16 cellular contexts compared by ENCODE assay signal in the genomic region with DNA sequence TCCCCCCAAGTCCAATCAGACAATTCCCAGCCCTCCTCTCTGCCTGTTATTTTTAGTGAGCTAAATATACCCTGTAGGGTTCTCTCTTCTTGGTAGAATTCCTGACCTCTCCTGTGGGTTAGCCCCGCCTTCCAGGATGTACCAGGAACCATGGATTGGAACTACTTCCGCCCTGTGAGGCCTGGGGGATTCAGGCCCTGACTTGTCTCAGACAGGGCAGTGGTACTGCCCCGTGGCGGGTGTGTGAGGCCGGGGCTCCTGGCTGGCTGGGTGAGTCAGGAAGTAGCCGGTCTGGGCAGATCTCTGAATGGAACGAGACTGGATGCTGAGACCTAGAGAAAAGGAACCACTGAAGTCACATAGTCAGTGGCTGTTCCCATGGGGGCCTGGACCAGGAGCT. TPM values are rescaled to one million over a fixed set of nuclear protein-coding genes. Genes with fewer than 3 reads are reported as not detected.
DNase-seq lines count a peak whose midpoint lies in the region; ATAC-seq and TF ChIP-seq lines count a peak whose summit lies in the region.
"Had no signal": no experiment of that assay in that cellular context is flagged by ENCODE, and none has a peak within 500 bp of the region (broad histone marks: within the 10 kb centered on the region; RNA-seq: fewer than 3 reads in every experiment).

No MANE protein-coding gene starts in this region.

- WGBS in hepatocyte (ENCODE audit: low lambda C conversion rate, missing lambda C conversion rate): 87% methylated on average over 7 of the region's 7 CpGs

- H3K27me3 ChIP-seq in right atrium auricular region: no peaks in the 10 kb centered on the region
- H3K27me3 ChIP-seq in uterus: no peaks in the 10 kb centered on the region
- no peaks in the 10 kb centered on the region for H3K27me3 ChIP-seq in hepatocyte

- no peaks in the 10 kb centered on the region for H3K79me2 ChIP-seq in hepatocyte

- no peaks in the 10 kb centered on the region for H3K27me3 Mint-ChIP-seq in neural crest cell (ENCODE audit: low read depth)
- H3K27me3 Mint-ChIP-seq: CD4-positive, alpha-beta T cell had no signal

- H2AFZ ChIP-seq in hepatocyte: no peak overlapping the region

- H3K4me2 ChIP-seq in hepatocyte: no peak overlapping the region

- peak overlapping the region; percentile 8 for H3K27ac ChIP-seq in cingulate gyrus (ENCODE audit: low read depth, low read length)
- peak overlapping the region; percentile 63 to 70 for H3K27ac ChIP-seq in right atrium auricular region
- peak overlapping the region; percentile 35 to 52 for H3K27ac ChIP-seq in uterus
- H3K27ac ChIP-seq in hepatocyte: no peak overlapping the region

- peak; percentile 62 for DNase-seq in right atrium auricular region (ENCODE audit: low spot score)
- DNase-seq in neural crest cell (ENCODE audit: low read depth, low spot score): no peak
- DNase-seq in uterus: peak in 1 of 2 donors; percentile 42
- DNase-seq in T-helper 1 cell: no peak
- DNase-seq in hepatocyte (ENCODE audit: low spot score): no peak
- DNase-seq: activated CD4-positive, alpha-beta T cell treated with anti-CD3 and anti-CD28 coated beads for 1 hour; activated naive CD8-positive, alpha-beta T cell treated with anti-CD3 and anti-CD28 coated beads, Interleukin-2, amount 50 U/mL, for 24 hours; CD4-positive, alpha-beta T cell; effector CD4-positive, alpha-beta T cell; glutamatergic neuron; NCI-H2227 treated with DMSO at 0.1 percent for 48 hours; PC-3; T-cell had no signal

- peak overlapping the region; percentile 58 for H3K27ac Mint-ChIP-seq in neural crest cell (ENCODE audit: unreplicated experiment)
- H3K27ac Mint-ChIP-seq: activated naive CD8-positive, alpha-beta T cell treated with anti-CD3 and anti-CD28 coated beads, Interleukin-2, amount 50 U/mL, for 24 hours; CD4-positive, alpha-beta T cell; T-cell had no signal

- H3K36me3 ChIP-seq in right atrium auricular region (no peaks in the 10 kb centered on the region), uterus (no peaks in the 10 kb centered on the region), hepatocyte (replicated peaks; ENCODE audit: insufficient read depth, low read depth) (no peaks in the 10 kb centered on the region)

- no peaks in the 10 kb centered on the region for H3K36me3 Mint-ChIP-seq in neural crest cell (ENCODE audit: low read depth)
- H3K36me3 Mint-ChIP-seq: T-cell had no signal

- no peak for ATAC-seq in GM21515 (IDR thresholded peaks at IDR 0.05; ENCODE audit: unreplicated experiment)
- ATAC-seq: PC-3, T-cell had no signal

- H3K9me3 ChIP-seq in right atrium auricular region: no peaks in the 10 kb centered on the region
- no peaks in the 10 kb centered on the region for H3K9me3 ChIP-seq in uterus
- H3K9me3 ChIP-seq in hepatocyte (ENCODE audit: low read depth): no peaks in the 10 kb centered on the region

- H3K4me3 Mint-ChIP-seq in neural crest cell: no peak overlapping the region
- H3K4me3 Mint-ChIP-seq: activated naive CD8-positive, alpha-beta T cell treated with anti-CD3 and anti-CD28 coated beads, Interleukin-2, amount 50 U/mL, for 24 hours; CD4-positive, alpha-beta T cell; T-cell had no signal

- no peak for TF ChIP-seq POLR2A in uterus (IDR thresholded peaks at IDR 0.05)

- peak overlapping the region in 1 of 2 donors; percentile 10 for H3K4me3 ChIP-seq in right atrium auricular region
- H3K4me3 ChIP-seq in uterus: no peak overlapping the region
- no peak overlapping the region for H3K4me3 ChIP-seq in hepatocyte
- H3K4me3 ChIP-seq: skin epidermis had no signal

- no peaks in the 10 kb centered on the region for H3K9me2 ChIP-seq in hepatocyte (replicated peaks; ENCODE audit: insufficient read depth)

- TF ChIP-seq CTCF in right atrium auricular region (IDR thresholded peaks at IDR 0.05) (no peak), neural crest cell (conservative IDR thresholded peaks at IDR 0.05) (no peak), uterus (IDR thresholded peaks at IDR 0.05) (no peak), hepatocyte (IDR thresholded peaks at IDR 0.05; ENCODE audit: poor library complexity) (no peak)

- intact Hi-C loops in uterus (cut with DNase I; ENCODE audit: low total_unique reads): no loop called here

- no peaks in the 10 kb centered on the region for H4K20me1 ChIP-seq in hepatocyte (ENCODE audit: insufficient read depth, poor library complexity, severe bottlenecking)

- H3K9me3 Mint-ChIP-seq in neural crest cell: no peaks in the 10 kb centered on the region
- H3K9me3 Mint-ChIP-seq: activated naive CD8-positive, alpha-beta T cell treated with anti-CD3 and anti-CD28 coated beads, Interleukin-2, amount 50 U/mL, for 24 hours; CD4-positive, alpha-beta T cell; T-cell had no signal

- H3K4me1 Mint-ChIP-seq in neural crest cell: no peaks in the 10 kb centered on the region
- H3K4me1 Mint-ChIP-seq: activated naive CD8-positive, alpha-beta T cell treated with anti-CD3 and anti-CD28 coated beads, Interleukin-2, amount 50 U/mL, for 24 hours; T-cell had no signal

- peaks cover 0 to 76% of the 10 kb centered on the region in 2 donors for H3K4me1 ChIP-seq in right atrium auricular region
- H3K4me1 ChIP-seq in uterus: peaks cover 0 to 4% of the 10 kb centered on the region in 2 donors
- H3K4me1 ChIP-seq in hepatocyte (ENCODE audit: insufficient read depth): no peaks in the 10 kb centered on the region

RNA-seq across cellular contexts. Expression of a gene that starts 50.5 kb away (rescaled TPM):
- total RNA-seq in right atrium auricular region: 10 to 100 TPM; 31.3 to 52.1 TPM
- 2.2 and 2.4 TPM in 2 replicates for total RNA-seq in neural crest cell
- total RNA-seq in uterus: 10 to 100 TPM in 3 of 4 donors, 1 to 10 TPM in 1; 2.6 to 20.7 (median 12.7) TPM
- 0.90 and 2.8 TPM in 2 replicates for total RNA-seq in hepatocyte
- polyA plus RNA-seq in hepatocyte: 0.25 and 0.68 TPM in 2 replicates
